In genomic region chr14:66508547-66508845, GRCh38 we compare ENCODE assay signal across 9 cellular contexts. TPM values are rescaled to one million over a fixed set of nuclear protein-coding genes. Genes with fewer than 3 reads are reported as not detected.
A peak's percentile ranks its signal among the peaks of the same experiment; 100 is the strongest.
DNase-seq lines count a peak whose midpoint lies in the region; TF ChIP-seq lines count a peak whose summit lies in the region.
"Had no signal": no experiment of that assay in that cellular context is flagged by ENCODE, and none has a peak within 500 bp of the region (broad histone marks: within the 10 kb centered on the region; RNA-seq: fewer than 3 reads in every experiment).

No MANE protein-coding gene starts in this region.

- peaks cover 15% of the 10 kb centered on the region for H3K4me1 Mint-ChIP-seq in endothelial cell (ENCODE audit: unreplicated experiment)

- TF ChIP-seq CTCF in NB4 (IDR thresholded peaks at IDR 0.05; ENCODE audit: low read depth, low read length) (no peak), endothelial cell (IDR thresholded peaks at IDR 0.05; ENCODE audit: unreplicated experiment) (no peak)

- H3K36me3 Mint-ChIP-seq in endothelial cell (ENCODE audit: low read depth, unreplicated experiment): no peaks in the 10 kb centered on the region

- H3K36me3 ChIP-seq in trophoblast cell (ENCODE audit: control insufficient read depth in 1 of 2, insufficient read depth in 2 of 2, low read length in 2 of 2): no peaks in the 10 kb centered on the region

- H3K27ac ChIP-seq in trophoblast cell (ENCODE audit: low read depth, low read length): no peak overlapping the region

- H3K79me1 ChIP-seq in trophoblast cell (ENCODE audit: low read length): peaks cover 9% of the 10 kb centered on the region

- no peaks in the 10 kb centered on the region for H3K9me3 Mint-ChIP-seq in endothelial cell (ENCODE audit: unreplicated experiment)

- H4K12ac ChIP-seq in trophoblast cell (ENCODE audit: low read depth, low read length): no peak overlapping the region

- WGBS in trophoblast cell (ENCODE audit: extremely low coverage, insufficient coverage, insufficient read length): no CpG with 5 or more reads among the region's 19 CpGs

- H3K4me2 ChIP-seq in trophoblast cell (ENCODE audit: low read length): peak overlapping the region; percentile 93

- peaks cover 5 to 7% of the 10 kb centered on the region in 2 experiments for H3K4me1 ChIP-seq in trophoblast cell (ENCODE audit: control insufficient read depth in 1 of 2, insufficient read depth in 2 of 2, low read length in 2 of 2)

- H4K8ac ChIP-seq in trophoblast cell (ENCODE audit: low read depth, low read length): peak overlapping the region; percentile 70

- no peak for DNase-seq in NB4 (ENCODE audit: low read depth)
- DNase-seq in endothelial cell (ENCODE audit: low spot score): no peak
- no peak for DNase-seq in trophoblast cell
- no peak for DNase-seq in stimulated activated CD4-positive, alpha-beta T cell treated with anti-CD3 and anti-CD28 coated beads, Interleukin-1b, Interleukin-23, amount 100 ng/mL, for 48 hours
- DNase-seq in DMS79 treated with DMSO at 0.1 percent for 48 hours (lab: John Stamatoyannopoulos, UW): no peak
- DNase-seq in NOMO-1 treated with dmso at 0.1 percent for 144 hours (lab: John Stamatoyannopoulos, UW; ENCODE audit: unreplicated experiment): no peak
- no peak for DNase-seq in NCI-H1417 treated with DMSO at 0.1 percent for 48 hours (lab: John Stamatoyannopoulos, UW)

- no peaks in the 10 kb centered on the region for H3K27me3 ChIP-seq in trophoblast cell (ENCODE audit: insufficient read depth, low read length)

- H3K18ac ChIP-seq in trophoblast cell (ENCODE audit: low read length): no peak overlapping the region

- no peak overlapping the region for H3K27ac Mint-ChIP-seq in endothelial cell (ENCODE audit: unreplicated experiment)

- H4K91ac ChIP-seq in trophoblast cell (ENCODE audit: low read depth, low read length): no peak overlapping the region

- no peaks in the 10 kb centered on the region for H3K79me2 ChIP-seq in trophoblast cell (ENCODE audit: control insufficient read depth, insufficient read depth, low read length, poor library complexity)

- H2BK12ac ChIP-seq in trophoblast cell (ENCODE audit: low read length): no peak overlapping the region

- peaks cover 3% of the 10 kb centered on the region for H3K27me3 Mint-ChIP-seq in endothelial cell (ENCODE audit: unreplicated experiment)

- H3K4me3 Mint-ChIP-seq in endothelial cell (ENCODE audit: unreplicated experiment): peak overlapping the region; percentile 94

- H3K4ac ChIP-seq in trophoblast cell (ENCODE audit: low read depth, low read length): no peak overlapping the region

- no peak overlapping the region for H2AK5ac ChIP-seq in trophoblast cell (ENCODE audit: low read length)

- H2BK120ac ChIP-seq in trophoblast cell (ENCODE audit: insufficient read depth, low read length, poor library complexity): no peak overlapping the region

- no peak overlapping the region for H3K23ac ChIP-seq in trophoblast cell (ENCODE audit: low read length)

- no peaks in the 10 kb centered on the region for H3K9me3 ChIP-seq in trophoblast cell (ENCODE audit: insufficient read depth, low read depth, low read length)

- no peak for TF ChIP-seq POLR2A in NB4 (IDR thresholded peaks at IDR 0.05; ENCODE audit: extremely low read depth, insufficient read length)

- peak overlapping the region; percentile 90 for H3K4me3 ChIP-seq in GM08714 (ENCODE audit: low read length)
- peak overlapping the region; percentile 86 for H3K4me3 ChIP-seq in NB4 (ENCODE audit: low read depth, low read length)
- peak overlapping the region; percentile 84 for H3K4me3 ChIP-seq in trophoblast cell (ENCODE audit: low read depth, low read length)

- H2AFZ ChIP-seq in trophoblast cell (ENCODE audit: insufficient read depth, low read length, poor library complexity): peak overlapping the region; percentile 74

- H2BK5ac ChIP-seq in trophoblast cell (ENCODE audit: low read depth, low read length, poor library complexity): no peak overlapping the region

- H3K9ac ChIP-seq in trophoblast cell (ENCODE audit: low read length): peak overlapping the region; percentile 35

- peak overlapping the region; percentile 66 for H3K14ac ChIP-seq in trophoblast cell (ENCODE audit: low read length)

RNA-seq across cellular contexts. Expression of gene GPHN, which starts 0.5 kb away (rescaled TPM):
- 30.0 TPM for total RNA-seq in endothelial cell (ENCODE audit: unreplicated experiment)
- polyA plus RNA-seq in trophoblast cell (2013): 5.3 and 6.3 TPM in 2 replicates

RNA-seq across cellular contexts. Expression of gene CCDC196, which starts 22.3 kb away (rescaled TPM):
- not detected for total RNA-seq in endothelial cell (ENCODE audit: unreplicated experiment)
- not detected in 2 replicates for polyA plus RNA-seq in trophoblast cell (2013)
- total RNA-seq: HT1080 had no signal
